20 cellular contexts compared by ENCODE assay signal in genomic region chr2:11327871-11328270, GRCh38. TPM values are rescaled to one million over a fixed set of nuclear protein-coding genes. Genes with fewer than 3 reads are reported as not detected.
DNase-seq lines count a peak whose midpoint lies in the region; ATAC-seq, FAIRE-seq and TF ChIP-seq lines count a peak whose summit lies in the region.
"Had no signal": no experiment of that assay in that cellular context is flagged by ENCODE, and none has a peak within 500 bp of the region (broad histone marks: within the 10 kb centered on the region; RNA-seq: fewer than 3 reads in every experiment).

No MANE protein-coding gene starts in this region.

- H3K9me2 ChIP-seq in MM.1S (replicated peaks; ENCODE audit: insufficient read depth, low read length) = no peaks in the 10 kb centered on the region

- H3K4me1 Mint-ChIP-seq in glutamatergic neuron (ENCODE audit: low read depth, unreplicated experiment) = no peaks in the 10 kb centered on the region

- no peak for TF ChIP-seq POLR2A in A549 (IDR thresholded peaks at IDR 0.05; ENCODE audit: low read length)
- no peak for TF ChIP-seq POLR2A in H54 (IDR thresholded peaks at IDR 0.05; ENCODE audit: low read depth, low read length)

- peak overlapping the region; percentile 6 for H3K27ac Mint-ChIP-seq in glutamatergic neuron (ENCODE audit: unreplicated experiment)
- H3K27ac Mint-ChIP-seq: B cell; CD4-positive, alpha-beta T cell; CD8-positive, alpha-beta T cell had no signal

- peaks cover 78% of the 10 kb centered on the region for H3K79me2 ChIP-seq in MM.1S (ENCODE audit: low read length)

- no peak; a peak in 1 of 6 replicates for ATAC-seq in A549
- ATAC-seq: CD8-positive, alpha-beta T cell had no signal

- no peaks in the 10 kb centered on the region for H3K27me3 ChIP-seq in MM.1S (replicated peaks; ENCODE audit: insufficient read depth, low read length)
- H3K27me3 ChIP-seq: BLaER1 treated with 17β-estradiol and CSF1 and Interleukin-3, amounts not matched to agents 10 nM and 100 nM had no signal

- no peak for TF ChIP-seq EP300 in A549 (IDR thresholded peaks at IDR 0.05)

- H3K36me3 ChIP-seq in MM.1S (replicated peaks; ENCODE audit: insufficient read depth, low read length) = no peaks in the 10 kb centered on the region

- H2AFZ ChIP-seq in MM.1S (ENCODE audit: low read length) = no peak overlapping the region

- POLR2A ChIA-PET in A549 (lab: Yijun Ruan, JAX) = no interaction called here

- no peak overlapping the region for H3K4me3 Mint-ChIP-seq in glutamatergic neuron (ENCODE audit: unreplicated experiment)
- H3K4me3 Mint-ChIP-seq: B cell; CD4-positive, alpha-beta T cell; CD8-positive, alpha-beta T cell had no signal

- H3K4me1 ChIP-seq in A549 (peaks cover 16% of the 10 kb centered on the region), MM.1S (ENCODE audit: low read length) (peaks cover 9% of the 10 kb centered on the region; the same call in 1 of the 2 replicates)
- H3K4me1 ChIP-seq: Caco-2 had no signal

- no peak for TF ChIP-seq RAD21 in A549 (conservative IDR thresholded peaks at IDR 0.05 in 1 of 2, IDR thresholded peaks at IDR 0.05 in 1 of 2)

- H3K9ac ChIP-seq in MM.1S (ENCODE audit: low read length) = no peak overlapping the region
- H3K9ac ChIP-seq: BLaER1 treated with 17β-estradiol and CSF1 and Interleukin-3, amounts not matched to agents 10 nM and 100 nM had no signal

- H3K9me3 ChIP-seq in A549 (peaks cover 8% of the 10 kb centered on the region; the same call in 1 of the 3 replicates), MM.1S (replicated peaks; ENCODE audit: insufficient read depth, low read length) (no peaks in the 10 kb centered on the region)
- H3K9me3 ChIP-seq: Caco-2 had no signal

- peaks cover 5% of the 10 kb centered on the region; the same call in 1 of the 2 replicates for H3F3A ChIP-seq in MM.1S (ENCODE audit: insufficient read depth, low read length)

- 68% methylated on average over 2 of the region's 2 CpGs for WGBS in A549 (ENCODE audit: missing lambda C conversion rate)

- H3K4me3 ChIP-seq in A549 (no peak overlapping the region), MM.1S (ENCODE audit: low read length) (no peak overlapping the region)
- H3K4me3 ChIP-seq: BLaER1 treated with 17β-estradiol and CSF1 and Interleukin-3, amounts not matched to agents 10 nM and 100 nM had no signal

- H3K4me2 ChIP-seq in A549 (no peak overlapping the region), MM.1S (ENCODE audit: low read depth, low read length) (no peak overlapping the region)

- H3K27me3 Mint-ChIP-seq in glutamatergic neuron (ENCODE audit: unreplicated experiment) = no peaks in the 10 kb centered on the region
- H3K27me3 Mint-ChIP-seq: B cell; CD4-positive, alpha-beta T cell had no signal

- no peak overlapping the region for H3K27ac ChIP-seq in A549
- H3K27ac ChIP-seq in MM.1S (ENCODE audit: low read length) = no peak overlapping the region
- H3K27ac ChIP-seq: BLaER1 treated with 17β-estradiol and CSF1 and Interleukin-3, amounts not matched to agents 10 nM and 100 nM; C4-2B had no signal

- no peak for FAIRE-seq in A549 (lab: Jason Lieb, UNC)
- peak; percentile 27 for FAIRE-seq in H54 (lab: Jason Lieb, UNC)
- FAIRE-seq: A204.1, G401.6, GM12891, GM19239 had no signal

- CTCF ChIA-PET in A549 (lab: Yijun Ruan, JAX) = interaction anchor here (0.6 to 1.8 kb wide), 2 partner anchors 195 to 354 kb away, joined by 3 to 10 read pairs; a partner anchor contains a TSS

- TF ChIP-seq CTCF in A549 (IDR thresholded peaks at IDR 0.05) (no peak), glutamatergic neuron (IDR thresholded peaks at IDR 0.05; ENCODE audit: partially characterized antibody, unreplicated experiment) (no peak), MM.1S (IDR thresholded peaks at IDR 0.05; ENCODE audit: low read length) (no peak)

- peaks cover 2% of the 10 kb centered on the region for H3K9me3 Mint-ChIP-seq in glutamatergic neuron (ENCODE audit: unreplicated experiment)

- no peak for DNase-seq in A549 (ENCODE audit: low read depth in 1 of 2, low spot score in 1 of 2)
- DNase-seq in H54 (ENCODE audit: insufficient read length, low spot score) = no peak
- DNase-seq in glutamatergic neuron = no peak
- no peak for DNase-seq in HCEC 1CT
- no peak for DNase-seq in MM.1S
- DNase-seq: 8988T; AML-193; Caco-2; Calu3; CD4-positive, alpha-beta T cell; CD8-positive, alpha-beta T cell; DMS79 treated with DMSO at 0.1 percent for 48 hours; GF-D8 had no signal

- no peaks in the 10 kb centered on the region for H3K36me3 Mint-ChIP-seq in glutamatergic neuron (ENCODE audit: unreplicated experiment)
- H3K36me3 Mint-ChIP-seq: CD8-positive, alpha-beta T cell had no signal

- H4K20me1 ChIP-seq in MM.1S (ENCODE audit: insufficient read depth, low read length) = no peaks in the 10 kb centered on the region; the same call in 1 of the 2 replicates

TF ChIP-seq in A549, 52 proteins besides CTCF, POLR2A, EP300 and RAD21:
- TF ChIP-seq SMC3 (IDR thresholded peaks at IDR 0.05) = no peak
- peak; percentile 20; the same call in 1 of the 2 replicates for TF ChIP-seq REST (IDR thresholded peaks at IDR 0.05)

RNA-seq across cellular contexts. Expression of gene ROCK2, which starts 16.6 kb away (rescaled TPM):
- polyA plus RNA-seq in A549 (2011; rRNA removed) = 33.4 and 38.7 TPM in 2 replicates
- 5.9 and 6.5 TPM in 2 replicates for polyA plus RNA-seq in A549 (2012; cell fraction: cytosol; rRNA removed)
- 4.2 and 6.9 TPM in 2 replicates for polyA plus RNA-seq in A549 (2012; cell fraction: nucleus; rRNA removed)
- 34.0 to 38.0 TPM (median 36.4 TPM) in 3 replicates for polyA plus RNA-seq in A549 (2017; fragmentation: RNase III; extraction: RNeasy Plus Mini Kit Qiagen cat#74134 plus additional on column Dnase treatment)
- 28.9 and 30.0 TPM in 2 replicates for polyA minus RNA-seq in A549 (2011; rRNA and poly(A)+ RNA removed)
- total RNA-seq in glutamatergic neuron (ENCODE audit: unreplicated experiment) = 34.6 TPM
